Comparison of ENCODE assay signal across 1 cellular context in the genomic region with DNA sequence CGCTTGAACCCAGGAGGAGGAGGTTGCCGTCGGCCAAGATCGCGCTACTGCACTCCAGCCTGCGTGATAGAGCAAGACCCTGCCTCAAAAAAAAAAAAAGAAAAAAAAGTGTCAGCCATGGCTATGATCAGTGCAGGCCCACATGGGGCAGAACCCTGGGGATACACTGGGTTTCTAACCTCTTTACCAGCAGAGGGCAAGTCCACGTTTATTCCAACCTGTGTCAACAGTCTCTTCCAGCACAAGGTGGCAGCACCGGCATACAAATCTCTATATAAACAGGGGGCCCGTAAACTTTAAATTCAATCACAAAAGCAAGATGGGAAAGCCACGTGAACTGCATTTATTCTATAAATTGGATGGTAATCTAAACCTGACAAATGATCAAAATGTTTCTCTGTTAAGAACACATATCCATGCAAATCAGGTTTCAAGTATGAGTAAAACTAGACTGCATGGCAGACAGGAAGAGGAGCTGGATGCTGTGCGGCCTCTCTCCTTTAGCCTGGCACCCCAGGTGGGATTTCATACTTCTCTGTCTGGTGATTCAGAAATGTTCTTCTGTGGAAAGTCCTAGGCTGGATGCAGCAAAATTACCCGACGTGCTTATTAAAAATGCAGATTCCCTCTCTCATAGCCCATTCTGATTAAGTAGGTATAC.
TF ChIP-seq lines count a peak whose summit lies in the region.

No MANE protein-coding gene starts in this region.

TF ChIP-seq in H1, 55 proteins besides CTCF, POLR2A, EP300 and RAD21 (continued from another document):
- TF ChIP-seq GABPA (IDR thresholded peaks at IDR 0.05; ENCODE audit: borderline replicate concordance, insufficient read depth, low read length): no peak
- peak; percentile 76 for TF ChIP-seq YY1 (IDR thresholded peaks at IDR 0.05; ENCODE audit: low read depth, low read length)
- no peak for TF ChIP-seq KDM4A (IDR thresholded peaks at IDR 0.05; ENCODE audit: low read depth, low read length, severe bottlenecking)
